ENCODE assay signal across 8 cellular contexts in the genomic region with DNA sequence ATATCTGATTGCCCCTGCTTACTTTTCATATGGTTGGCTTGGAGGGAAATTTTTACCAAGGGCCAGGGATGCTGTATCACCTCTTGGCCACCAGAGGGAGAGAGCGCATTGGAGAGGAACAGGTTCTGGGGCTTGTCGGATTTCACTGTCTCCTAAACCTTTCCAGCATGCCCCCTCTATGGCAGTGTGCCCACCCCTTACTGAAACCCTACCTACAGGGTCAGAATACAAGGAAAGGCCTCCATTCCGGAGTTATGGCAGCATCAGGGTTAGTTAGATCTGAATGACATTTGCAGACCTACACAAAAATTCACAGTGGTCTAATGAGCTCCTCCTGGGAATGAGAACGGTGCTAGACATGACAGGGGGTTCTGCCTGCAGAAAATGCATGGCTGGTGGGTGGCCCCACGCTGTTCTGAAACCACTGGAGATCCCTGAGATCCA. TPM values are rescaled to one million over a fixed set of nuclear protein-coding genes. Genes with fewer than 3 reads are reported as not detected.
DNase-seq lines count a peak whose midpoint lies in the region; ATAC-seq, FAIRE-seq and TF ChIP-seq lines count a peak whose summit lies in the region.

No MANE protein-coding gene starts in this region.

- ATAC-seq in HG02885 (IDR thresholded peaks at IDR 0.05; ENCODE audit: poor library complexity, unreplicated experiment) (peak; percentile 80), omental fat pad (ENCODE audit: low FRiP score) (no peak)

- H3K27ac Mint-ChIP-seq in activated CD4-positive, alpha-beta memory T cell treated with anti-CD3 and anti-CD28 coated beads for 36 hours: no peak overlapping the region

- intact Hi-C loops in activated CD4-positive, alpha-beta memory T cell treated with anti-CD3 and anti-CD28 coated beads for 36 hours (cut with micrococcal nuclease): loop anchor here (1.0 to 2.0 kb wide), 4 partner anchors 70 to 452 kb away; a partner anchor contains a TSS

- no peaks in the 10 kb centered on the region for H3K9me3 Mint-ChIP-seq in activated CD4-positive, alpha-beta memory T cell treated with anti-CD3 and anti-CD28 coated beads for 36 hours

- FAIRE-seq in urothelium cell line (lab: Jason Lieb, UNC): no peak

- no peaks in the 10 kb centered on the region for H3K36me3 Mint-ChIP-seq in activated CD4-positive, alpha-beta memory T cell treated with anti-CD3 and anti-CD28 coated beads for 36 hours

- no peak overlapping the region for H3K4me3 Mint-ChIP-seq in activated CD4-positive, alpha-beta memory T cell treated with anti-CD3 and anti-CD28 coated beads for 36 hours

- DNase-seq in NCI-H1436 (lab: John Stamatoyannopoulos, UW) (peak; percentile 35), NCI-H1436 treated with DMSO at 0.1 percent for 48 hours (lab: John Stamatoyannopoulos, UW) (no peak), NCI-H345 (lab: John Stamatoyannopoulos, UW) (peak; percentile 47), erythroblast (lab: John Stamatoyannopoulos, UW) (peak; percentile 87 to 90), omental fat pad (ENCODE audit: low spot score) (no peak), urothelium cell line (ENCODE audit: low spot score) (peak; percentile 41)
- DNase-seq in activated CD4-positive, alpha-beta memory T cell treated with anti-CD3 and anti-CD28 coated beads for 36 hours: peak; percentile 44

- no peaks in the 10 kb centered on the region for H3K4me1 Mint-ChIP-seq in activated CD4-positive, alpha-beta memory T cell treated with anti-CD3 and anti-CD28 coated beads for 36 hours (ENCODE audit: low read depth)

- CTCF ChIA-PET in activated CD4-positive, alpha-beta memory T cell treated with anti-CD3 and anti-CD28 coated beads for 36 hours (lab: Charles Lee): interaction anchor here (0.6 to 2.5 kb wide), 16 partner anchors 9 to 1469 kb away, joined by 3 to 12 read pairs (median 4); no protein-coding TSS in a partner anchor

- peak in 2 of 3 donors; percentile 8 to 32 for TF ChIP-seq CTCF in omental fat pad (IDR thresholded peaks at IDR 0.05)

- TF ChIP-seq POLR2A in erythroblast (IDR thresholded peaks at IDR 0.05; ENCODE audit: low read length): no peak

- POLR2A ChIA-PET in activated CD4-positive, alpha-beta memory T cell treated with anti-CD3 and anti-CD28 coated beads for 36 hours (lab: Charles Lee): interaction anchor here (1.1 kb wide), 1 partner anchor 44 kb away, joined by 3 read pairs; no protein-coding TSS in a partner anchor

- H3K27me3 Mint-ChIP-seq in activated CD4-positive, alpha-beta memory T cell treated with anti-CD3 and anti-CD28 coated beads for 36 hours: peaks cover 6% of the 10 kb centered on the region

RNA-seq across cellular contexts. Expression of a gene that starts 5.8 kb away (rescaled TPM):
- total RNA-seq in activated CD4-positive, alpha-beta memory T cell treated with anti-CD3 and anti-CD28 coated beads for 36 hours: under 1 TPM; 0.05 to 0.10 TPM
- 1 to 10 TPM in 1 of 4 donors, under 1 TPM in 2, not detected in 1; 0.44 to 2.1 (median 0.48) TPM for total RNA-seq in omental fat pad

Comparison
In these comparisons a context has a peak if more than half of its experiments do, and no peak if none do; other contexts are left out.
1. DNase-seq: peak in NCI-H1436 (single experiment), NCI-H345 (single experiment), activated CD4-positive, alpha-beta memory T cell treated with anti-CD3 and anti-CD28 coated beads for 36 hours (single experiment), erythroblast (2 of 2) and urothelium cell line (single experiment); none in NCI-H1436 treated with DMSO at 0.1 percent for 48 hours (single experiment) and omental fat pad (single experiment).